Comparison of ENCODE assay signal across 8 cellular contexts in the genomic region with DNA sequence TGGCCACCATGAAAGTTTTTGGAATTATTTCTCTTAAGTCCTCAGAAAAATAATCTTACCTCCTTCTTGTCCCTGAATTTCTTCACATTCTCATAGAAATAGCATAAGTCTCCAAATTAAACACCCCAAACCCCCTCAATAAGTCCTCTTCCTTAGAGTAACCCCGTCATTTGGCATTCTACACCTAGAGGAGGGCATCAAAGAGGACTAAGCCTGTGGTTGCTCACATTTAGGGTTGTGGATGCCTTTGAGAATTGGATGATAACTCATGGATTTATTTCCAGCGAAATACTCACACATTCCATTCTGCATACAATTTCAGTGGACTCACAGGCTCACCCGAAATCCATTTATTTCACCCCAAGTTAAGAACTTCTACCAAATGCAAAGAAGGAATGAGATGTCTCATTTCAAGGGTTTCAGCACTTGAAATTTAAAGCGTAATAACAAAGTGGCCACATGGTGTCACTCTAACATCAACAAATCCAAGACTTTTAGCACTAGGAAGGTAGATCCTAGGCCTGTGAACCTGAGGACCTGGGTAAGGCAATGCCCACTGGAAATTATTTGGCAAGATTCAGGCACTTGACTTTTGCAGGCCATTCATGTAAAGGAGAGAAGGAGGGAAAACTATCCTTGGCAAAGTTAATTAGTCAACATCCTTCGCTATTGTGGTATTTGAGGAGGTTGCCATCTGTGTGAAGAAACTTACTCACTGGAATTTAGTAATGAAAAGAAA. TPM values are rescaled to one million over a fixed set of nuclear protein-coding genes. Genes with fewer than 3 reads are reported as not detected.
DNase-seq lines count a peak whose midpoint lies in the region; ATAC-seq and TF ChIP-seq lines count a peak whose summit lies in the region.

No MANE protein-coding gene starts in this region.

- H3K4me3 ChIP-seq in WI38 (ENCODE audit: low read depth, low read length): no peak overlapping the region
- H3K4me3 ChIP-seq in foreskin fibroblast (ENCODE audit: low read depth in 1 of 2, low read length in 2 of 2): no peak overlapping the region
- no peak overlapping the region for H3K4me3 ChIP-seq in osteoblast (ENCODE audit: insufficient read depth, low read length)

- no peak overlapping the region for H2AFZ ChIP-seq in osteoblast (ENCODE audit: low read length)

- no peaks in the 10 kb centered on the region for H4K20me1 ChIP-seq in osteoblast (ENCODE audit: insufficient read depth, low read length)

- no peaks in the 10 kb centered on the region for H3K9me3 ChIP-seq in osteoblast (ENCODE audit: low read depth, low read length)

- TF ChIP-seq CTCF in WI38 (IDR thresholded peaks at IDR 0.05; ENCODE audit: low read depth, low read length) (peak; percentile 45; the same call in 1 of the 2 replicates), foreskin fibroblast (IDR thresholded peaks at IDR 0.05; ENCODE audit: low read depth, low read length) (peak; percentile 50), osteoblast (IDR thresholded peaks at IDR 0.05; ENCODE audit: extremely low read depth, low read depth, low read length) (peak; percentile 63)

- H3K4me2 ChIP-seq in osteoblast (ENCODE audit: insufficient read depth, low read length): no peak overlapping the region

- peak; percentile 19 for DNase-seq in stimulated activated CD4-positive, alpha-beta T cell treated with anti-CD3 and anti-CD28 coated beads, Interleukin-2, amount 100 ng/mL, for 4 hours (ENCODE audit: low read depth)
- no peak for DNase-seq in stimulated activated CD4-positive, alpha-beta T cell treated with anti-CD3 and anti-CD28 coated beads, Interleukin-1b, Interleukin-23, amount 100 ng/mL, for 48 hours
- DNase-seq in NCI-H2171 treated with DMSO at 0.1 percent for 48 hours (lab: John Stamatoyannopoulos, UW) (peak; percentile 62), foreskin fibroblast (peak; percentile 33 to 76), osteoblast (ENCODE audit: insufficient read length, low spot score, missing footprints) (peak; percentile 54)
- DNase-seq in activated CD8-positive, alpha-beta memory T cell treated with anti-CD3 and anti-CD28 coated beads, Interleukin-2, amount 50 U/mL, for 48 hours: no peak

- H3K27ac ChIP-seq in osteoblast (ENCODE audit: low read depth, low read length): no peak overlapping the region

- no peaks in the 10 kb centered on the region for H3K36me3 ChIP-seq in osteoblast (ENCODE audit: insufficient read depth, low read length)

- H3K4me1 ChIP-seq in osteoblast (ENCODE audit: insufficient read depth, low read length): no peaks in the 10 kb centered on the region

- H3K79me2 ChIP-seq in osteoblast (ENCODE audit: insufficient read depth, low read length): no peaks in the 10 kb centered on the region

- H3K27me3 ChIP-seq in osteoblast (ENCODE audit: insufficient read depth, low read length): no peaks in the 10 kb centered on the region

- ATAC-seq in HG02884 (IDR thresholded peaks at IDR 0.05; ENCODE audit: unreplicated experiment): peak; percentile 65

RNA-seq across cellular contexts. Expression of a gene that starts 24.6 kb away (rescaled TPM):
- not detected in 2 replicates for total RNA-seq in osteoblast

RNA-seq across cellular contexts. Expression of a gene that starts 51.3 kb away (rescaled TPM):
- not detected in 2 replicates for total RNA-seq in osteoblast

Comparison
In these comparisons a context has a peak if more than half of its experiments do, and no peak if none do; other contexts are left out.
1. DNase-seq: peak in stimulated activated CD4-positive, alpha-beta T cell treated with anti-CD3 and anti-CD28 coated beads, Interleukin-2, amount 100 ng/mL, for 4 hours (single experiment), NCI-H2171 treated with DMSO at 0.1 percent for 48 hours (single experiment), foreskin fibroblast (2 of 2) and osteoblast (single experiment); none in stimulated activated CD4-positive, alpha-beta T cell treated with anti-CD3 and anti-CD28 coated beads, Interleukin-1b, Interleukin-23, amount 100 ng/mL, for 48 hours (single experiment) and activated CD8-positive, alpha-beta memory T cell treated with anti-CD3 and anti-CD28 coated beads, Interleukin-2, amount 50 U/mL, for 48 hours (single experiment).
2. Peak in every context shown above with its lines, with median percentiles within 50 percentile points of each other: CTCF ChIP-seq.